Comparison of ENCODE assay signal across 1 cellular context in the genomic region with DNA sequence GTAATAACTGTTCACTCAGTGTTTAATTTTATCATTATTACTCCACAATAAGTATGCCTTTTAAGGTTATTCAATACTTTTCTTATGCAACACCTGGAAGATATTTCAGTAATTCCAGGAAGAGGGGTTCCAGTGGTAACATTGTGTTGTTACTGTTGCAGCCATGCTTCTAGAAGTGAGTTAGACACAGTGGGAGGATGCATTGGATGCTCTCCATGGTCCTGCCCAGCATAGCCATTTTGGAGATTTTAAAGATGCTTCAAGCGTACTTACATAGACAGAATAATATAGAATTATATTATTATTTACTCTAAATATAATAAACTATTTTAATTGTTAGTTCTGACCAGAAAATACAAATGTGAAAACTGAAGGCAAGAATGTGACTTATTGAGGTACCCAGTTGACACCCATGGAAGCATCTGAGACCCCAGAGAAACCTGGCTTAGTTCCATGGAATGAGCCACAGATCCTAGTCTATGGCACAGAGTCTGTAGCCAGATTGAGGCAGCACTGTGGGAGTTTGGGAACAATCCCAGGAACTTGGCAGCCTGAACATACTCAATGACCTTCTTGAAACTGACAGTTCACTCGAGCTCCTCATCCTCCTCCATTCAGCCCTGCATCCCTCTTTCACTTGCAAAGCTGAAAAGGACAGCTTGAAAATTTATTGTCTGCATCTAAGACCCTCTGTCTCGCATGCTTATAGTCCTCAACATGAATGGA.
TF ChIP-seq lines count a peak whose summit lies in the region.

No MANE protein-coding gene starts in this region.

TF ChIP-seq in GM23338, 12 proteins besides CTCF, POLR2A, EP300 and RAD21 (continued from another document):
- TF ChIP-seq, protein P1, sequence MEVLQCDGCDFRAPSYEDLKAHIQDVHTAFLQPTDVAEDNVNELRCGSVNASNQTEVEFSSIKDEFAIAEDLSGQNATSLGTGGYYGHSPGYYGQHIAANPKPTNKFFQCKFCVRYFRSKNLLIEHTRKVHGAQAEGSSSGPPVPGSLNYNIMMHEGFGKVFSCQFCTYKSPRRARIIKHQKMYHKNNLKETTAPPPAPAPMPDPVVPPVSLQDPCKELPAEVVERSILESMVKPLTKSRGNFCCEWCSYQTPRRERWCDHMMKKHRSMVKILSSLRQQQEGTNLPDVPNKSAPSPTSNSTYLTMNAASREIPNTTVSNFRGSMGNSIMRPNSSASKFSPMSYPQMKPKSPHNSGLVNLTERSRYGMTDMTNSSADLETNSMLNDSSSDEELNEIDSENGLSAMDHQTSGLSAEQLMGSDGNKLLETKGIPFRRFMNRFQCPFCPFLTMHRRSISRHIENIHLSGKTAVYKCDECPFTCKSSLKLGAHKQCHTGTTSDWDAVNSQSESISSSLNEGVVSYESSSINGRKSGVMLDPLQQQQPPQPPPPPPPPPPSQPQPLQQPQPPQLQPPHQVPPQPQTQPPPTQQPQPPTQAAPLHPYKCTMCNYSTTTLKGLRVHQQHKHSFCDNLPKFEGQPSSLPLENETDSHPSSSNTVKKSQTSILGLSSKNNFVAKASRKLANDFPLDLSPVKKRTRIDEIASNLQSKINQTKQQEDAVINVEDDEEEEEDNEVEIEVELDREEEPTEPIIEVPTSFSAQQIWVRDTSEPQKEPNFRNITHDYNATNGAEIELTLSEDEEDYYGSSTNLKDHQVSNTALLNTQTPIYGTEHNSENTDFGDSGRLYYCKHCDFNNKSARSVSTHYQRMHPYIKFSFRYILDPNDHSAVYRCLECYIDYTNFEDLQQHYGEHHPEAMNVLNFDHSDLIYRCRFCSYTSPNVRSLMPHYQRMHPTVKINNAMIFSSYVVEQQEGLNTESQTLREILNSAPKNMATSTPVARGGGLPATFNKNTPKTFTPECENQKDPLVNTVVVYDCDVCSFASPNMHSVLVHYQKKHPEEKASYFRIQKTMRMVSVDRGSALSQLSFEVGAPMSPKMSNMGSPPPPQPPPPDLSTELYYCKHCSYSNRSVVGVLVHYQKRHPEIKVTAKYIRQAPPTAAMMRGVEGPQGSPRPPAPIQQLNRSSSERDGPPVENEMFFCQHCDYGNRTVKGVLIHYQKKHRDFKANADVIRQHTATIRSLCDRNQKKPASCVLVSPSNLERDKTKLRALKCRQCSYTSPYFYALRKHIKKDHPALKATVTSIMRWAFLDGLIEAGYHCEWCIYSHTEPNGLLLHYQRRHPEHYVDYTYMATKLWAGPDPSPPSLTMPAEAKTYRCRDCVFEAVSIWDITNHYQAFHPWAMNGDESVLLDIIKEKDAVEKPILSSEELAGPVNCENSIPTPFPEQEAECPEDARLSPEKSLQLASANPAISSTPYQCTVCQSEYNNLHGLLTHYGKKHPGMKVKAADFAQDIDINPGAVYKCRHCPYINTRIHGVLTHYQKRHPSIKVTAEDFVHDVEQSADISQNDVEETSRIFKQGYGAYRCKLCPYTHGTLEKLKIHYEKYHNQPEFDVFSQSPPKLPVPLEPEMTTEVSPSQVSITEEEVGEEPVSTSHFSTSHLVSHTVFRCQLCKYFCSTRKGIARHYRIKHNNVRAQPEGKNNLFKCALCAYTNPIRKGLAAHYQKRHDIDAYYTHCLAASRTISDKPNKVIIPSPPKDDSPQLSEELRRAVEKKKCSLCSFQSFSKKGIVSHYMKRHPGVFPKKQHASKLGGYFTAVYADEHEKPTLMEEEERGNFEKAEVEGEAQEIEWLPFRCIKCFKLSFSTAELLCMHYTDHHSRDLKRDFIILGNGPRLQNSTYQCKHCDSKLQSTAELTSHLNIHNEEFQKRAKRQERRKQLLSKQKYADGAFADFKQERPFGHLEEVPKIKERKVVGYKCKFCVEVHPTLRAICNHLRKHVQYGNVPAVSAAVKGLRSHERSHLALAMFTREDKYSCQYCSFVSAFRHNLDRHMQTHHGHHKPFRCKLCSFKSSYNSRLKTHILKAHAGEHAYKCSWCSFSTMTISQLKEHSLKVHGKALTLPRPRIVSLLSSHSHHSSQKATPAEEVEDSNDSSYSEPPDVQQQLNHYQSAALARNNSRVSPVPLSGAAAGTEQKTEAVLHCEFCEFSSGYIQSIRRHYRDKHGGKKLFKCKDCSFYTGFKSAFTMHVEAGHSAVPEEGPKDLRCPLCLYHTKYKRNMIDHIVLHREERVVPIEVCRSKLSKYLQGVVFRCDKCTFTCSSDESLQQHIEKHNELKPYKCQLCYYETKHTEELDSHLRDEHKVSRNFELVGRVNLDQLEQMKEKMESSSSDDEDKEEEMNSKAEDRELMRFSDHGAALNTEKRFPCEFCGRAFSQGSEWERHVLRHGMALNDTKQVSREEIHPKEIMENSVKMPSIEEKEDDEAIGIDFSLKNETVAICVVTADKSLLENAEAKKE (CRISPR knock-in tag; IDR thresholded peaks at IDR 0.05): no peak
- TF ChIP-seq NANOG (IDR thresholded peaks at IDR 0.05; ENCODE audit: borderline replicate concordance): no peak
- no peak for TF ChIP-seq JUNB (IDR thresholded peaks at IDR 0.05; ENCODE audit: unreplicated experiment)
TF ChIP-seq in GM23338: peak in this region for 1.
